In the genomic region with DNA sequence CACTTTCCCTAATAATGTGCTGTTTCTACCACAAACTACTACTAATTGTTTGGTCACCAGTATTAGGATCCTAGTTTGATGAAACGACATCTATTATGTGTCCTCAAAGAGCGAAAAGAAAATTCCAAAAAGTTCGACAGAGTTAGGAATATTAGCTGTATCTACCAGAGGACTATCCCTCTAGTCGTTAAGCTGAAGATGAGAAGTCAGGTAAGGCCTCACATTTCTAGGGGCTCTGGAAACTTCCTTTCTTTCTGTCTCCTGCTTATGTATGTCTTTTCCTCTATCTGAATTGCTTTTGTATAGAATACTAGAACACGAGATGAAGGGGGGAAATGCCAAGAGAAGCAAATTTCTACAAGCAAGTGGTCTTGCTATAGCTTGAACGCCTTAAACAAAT, we compare ENCODE assay signal across 10 cellular contexts. TPM values are rescaled to one million over a fixed set of nuclear protein-coding genes. Genes with fewer than 3 reads are reported as not detected.
DNase-seq lines count a peak whose midpoint lies in the region; ATAC-seq lines count a peak whose summit lies in the region.
"Had no signal": no experiment of that assay in that cellular context is flagged by ENCODE, and none has a peak within 500 bp of the region (broad histone marks: within the 10 kb centered on the region; RNA-seq: fewer than 3 reads in every experiment).

No MANE protein-coding gene starts in this region.

- peak overlapping the region; percentile 93 for H3K4me3 Mint-ChIP-seq in T-helper 2 cell treated with Interferon-gamma antibody and Interleukin-4, amounts not matched to agents 5 μg/mL and 100 μg/mL, for 36 hours
- H3K4me3 Mint-ChIP-seq in immature natural killer cell: peak overlapping the region; percentile 92 to 99 (median 95)
- H3K4me3 Mint-ChIP-seq in stimulated activated naive CD8-positive, alpha-beta T cell treated with anti-CD3 and anti-CD28 coated beads, Interleukin-15, amount 100 ng/mL, for 72 hours: peak overlapping the region; percentile 93

- H3K4me1 Mint-ChIP-seq in T-helper 2 cell treated with Interferon-gamma antibody and Interleukin-4, amounts not matched to agents 5 μg/mL and 100 μg/mL, for 36 hours (ENCODE audit: low read depth): peaks cover 64% of the 10 kb centered on the region
- H3K4me1 Mint-ChIP-seq in immature natural killer cell: peaks cover 64 to 77% of the 10 kb centered on the region in 2 donors
- H3K4me1 Mint-ChIP-seq in stimulated activated naive CD8-positive, alpha-beta T cell treated with anti-CD3 and anti-CD28 coated beads, Interleukin-15, amount 100 ng/mL, for 72 hours: peaks cover 68% of the 10 kb centered on the region

- peaks cover 29% of the 10 kb centered on the region for H3K36me3 Mint-ChIP-seq in T-helper 2 cell treated with Interferon-gamma antibody and Interleukin-4, amounts not matched to agents 5 μg/mL and 100 μg/mL, for 36 hours (ENCODE audit: low read depth)
- H3K36me3 Mint-ChIP-seq in activated naive CD4-positive, alpha-beta T cell treated with anti-CD3 and anti-CD28 coated beads, Interleukin-2, amount 50 U/mL, for 72 hours: peaks cover 7 to 17% of the 10 kb centered on the region in 2 donors
- H3K36me3 Mint-ChIP-seq in immature natural killer cell: no peaks in the 10 kb centered on the region

- no peak for DNase-seq in T-helper 2 cell treated with Interferon-gamma antibody and Interleukin-4, amounts not matched to agents 5 μg/mL and 100 μg/mL, for 36 hours (ENCODE audit: low spot score)
- DNase-seq in T-helper 2 cell (no peak), immature natural killer cell (no peak), NCI-H128 (lab: John Stamatoyannopoulos, UW; ENCODE audit: unreplicated experiment) (no peak)
- DNase-seq in activated naive CD4-positive, alpha-beta T cell treated with anti-CD3 and anti-CD28 coated beads, Interleukin-2, amount 50 U/mL, for 72 hours (ENCODE audit: low spot score in 2 of 2): no peak
- DNase-seq in stimulated activated naive CD8-positive, alpha-beta T cell treated with anti-CD3 and anti-CD28 coated beads, Interleukin-15, amount 100 ng/mL, for 72 hours: no peak
- DNase-seq: central memory CD4-positive, alpha-beta T cell; NCI-H2107 had no signal

- no peak for ATAC-seq in activated naive CD4-positive, alpha-beta T cell treated with anti-CD3 and anti-CD28 coated beads, Interleukin-2, amount 50 U/mL, for 72 hours
- ATAC-seq in stimulated activated naive CD8-positive, alpha-beta T cell treated with anti-CD3 and anti-CD28 coated beads, Interleukin-15, amount 100 ng/mL, for 72 hours: no peak
- ATAC-seq in GM19395 (IDR thresholded peaks at IDR 0.05; ENCODE audit: unreplicated experiment) (no peak), GM21447 (IDR thresholded peaks at IDR 0.05; ENCODE audit: unreplicated experiment) (no peak)

- H3K27ac Mint-ChIP-seq in T-helper 2 cell treated with Interferon-gamma antibody and Interleukin-4, amounts not matched to agents 5 μg/mL and 100 μg/mL, for 36 hours: peak overlapping the region; percentile 62
- H3K27ac Mint-ChIP-seq in activated naive CD4-positive, alpha-beta T cell treated with anti-CD3 and anti-CD28 coated beads, Interleukin-2, amount 50 U/mL, for 72 hours: peak overlapping the region; percentile 19 to 97
- H3K27ac Mint-ChIP-seq in immature natural killer cell: peak overlapping the region; percentile 94 to 98 (median 97)
- H3K27ac Mint-ChIP-seq in stimulated activated naive CD8-positive, alpha-beta T cell treated with anti-CD3 and anti-CD28 coated beads, Interleukin-15, amount 100 ng/mL, for 72 hours: peak overlapping the region in 1 of 2 donors; percentile 15

- H3K9me3 Mint-ChIP-seq in T-helper 2 cell treated with Interferon-gamma antibody and Interleukin-4, amounts not matched to agents 5 μg/mL and 100 μg/mL, for 36 hours: peaks cover 4% of the 10 kb centered on the region
- H3K9me3 Mint-ChIP-seq in activated naive CD4-positive, alpha-beta T cell treated with anti-CD3 and anti-CD28 coated beads, Interleukin-2, amount 50 U/mL, for 72 hours: no peaks in the 10 kb centered on the region
- H3K9me3 Mint-ChIP-seq in immature natural killer cell: no peaks in the 10 kb centered on the region
- H3K9me3 Mint-ChIP-seq in stimulated activated naive CD8-positive, alpha-beta T cell treated with anti-CD3 and anti-CD28 coated beads, Interleukin-15, amount 100 ng/mL, for 72 hours: no peaks in the 10 kb centered on the region

- peaks cover 5% of the 10 kb centered on the region for H3K27me3 Mint-ChIP-seq in T-helper 2 cell treated with Interferon-gamma antibody and Interleukin-4, amounts not matched to agents 5 μg/mL and 100 μg/mL, for 36 hours (ENCODE audit: low read depth)
- H3K27me3 Mint-ChIP-seq in immature natural killer cell (ENCODE audit: low read depth in 3 of 3): peaks cover 5 to 6% (median 5%) of the 10 kb centered on the region in 3 donors
- H3K27me3 Mint-ChIP-seq in stimulated activated naive CD8-positive, alpha-beta T cell treated with anti-CD3 and anti-CD28 coated beads, Interleukin-15, amount 100 ng/mL, for 72 hours: no peaks in the 10 kb centered on the region

RNA-seq across cellular contexts. Expression of gene GLG1, which starts 1.6 kb away (rescaled TPM):
- total RNA-seq in activated naive CD4-positive, alpha-beta T cell treated with anti-CD3 and anti-CD28 coated beads, Interleukin-2, amount 50 U/mL, for 72 hours: 10 to 100 TPM; 73.0 to 80.4 TPM
- 100 to 1,000 TPM in 1 of 3 donors, 10 to 100 TPM in 2; 80.8 to 190 (median 86.3) TPM for polyA plus RNA-seq in immature natural killer cell
